ENCODE assay signal across 19 cellular contexts in the genomic region with DNA sequence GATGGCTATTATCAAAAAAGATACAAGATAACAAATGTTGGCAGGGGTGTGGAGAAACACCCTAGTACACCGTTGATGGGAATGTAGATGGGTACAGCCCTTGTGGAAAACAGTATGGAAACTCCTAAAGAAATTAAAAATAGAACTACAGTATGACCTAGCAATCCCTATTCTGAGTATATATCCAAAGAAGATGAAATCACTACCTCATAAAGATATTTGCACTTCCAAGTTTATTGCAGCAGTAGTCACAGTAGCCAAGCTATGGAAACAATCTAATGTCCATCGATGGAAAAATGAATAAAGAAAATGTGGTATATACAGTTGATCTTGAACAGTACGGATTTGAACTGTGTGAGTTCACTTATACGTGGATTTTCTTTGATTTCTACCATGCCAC. TPM values are rescaled to one million over a fixed set of nuclear protein-coding genes. Genes with fewer than 3 reads are reported as not detected.
A peak's percentile ranks its signal among the peaks of the same experiment; 100 is the strongest.
DNase-seq lines count a peak whose midpoint lies in the region; ATAC-seq, FAIRE-seq and TF ChIP-seq lines count a peak whose summit lies in the region.
"Had no signal": no experiment of that assay in that cellular context is flagged by ENCODE, and none has a peak within 500 bp of the region (broad histone marks: within the 10 kb centered on the region; RNA-seq: fewer than 3 reads in every experiment).

No MANE protein-coding gene starts in this region.

- peak overlapping the region; percentile 81 for H3K4me3 ChIP-seq in CD4-positive, CD25-positive, alpha-beta regulatory T cell (ENCODE audit: low read depth, low read length)
- no peak overlapping the region for H3K4me3 ChIP-seq in PC-3 (ENCODE audit: low read length)
- H3K4me3 ChIP-seq: BLaER1, GM23338 had no signal

- H2AFZ ChIP-seq in PC-3 (ENCODE audit: low read length): no peak overlapping the region
- H2AFZ ChIP-seq: GM23338 had no signal

- CTCF ChIA-PET in PC-3 (lab: Charles Lee): no interaction called here

- POLR2A ChIA-PET in PC-3 (lab: Charles Lee; ENCODE audit: unreplicated experiment): no interaction called here

- peaks cover 0 to 2% (median 0%) of the 10 kb centered on the region in 7 donors for H3K9me3 Mint-ChIP-seq in CD4-positive, CD25-positive, alpha-beta regulatory T cell
- H3K9me3 Mint-ChIP-seq in stimulated activated effector memory CD8-positive, alpha-beta T cell treated with anti-CD3 and anti-CD28 coated beads, Interleukin-12 subunit alpha, Interleukin-12 subunit beta, amount 100 ng/mL, for 72 hours: no peaks in the 10 kb centered on the region
- H3K9me3 Mint-ChIP-seq: CD8-positive, alpha-beta memory T cell had no signal

- no peak for ATAC-seq in CD4-positive, CD25-positive, alpha-beta regulatory T cell (ENCODE audit: low read depth in 2 of 2)
- peak; percentile 87 for ATAC-seq in PC-3
- ATAC-seq in stimulated activated effector memory CD8-positive, alpha-beta T cell treated with anti-CD3 and anti-CD28 coated beads, Interleukin-12 subunit alpha, Interleukin-12 subunit beta, amount 100 ng/mL, for 72 hours: no peak
- ATAC-seq: GM23338 had no signal

- H3K79me2 ChIP-seq in PC-3 (ENCODE audit: low read length): no peaks in the 10 kb centered on the region

- peaks cover 24 to 51% (median 41%) of the 10 kb centered on the region in 4 donors for H3K4me1 Mint-ChIP-seq in CD4-positive, CD25-positive, alpha-beta regulatory T cell
- H3K4me1 Mint-ChIP-seq in stimulated activated effector memory CD8-positive, alpha-beta T cell treated with anti-CD3 and anti-CD28 coated beads, Interleukin-12 subunit alpha, Interleukin-12 subunit beta, amount 100 ng/mL, for 72 hours: peaks cover 19% of the 10 kb centered on the region
- H3K4me1 Mint-ChIP-seq: CD14-positive monocyte, GM23338 had no signal

- peak overlapping the region; percentile 79 for H3K27ac ChIP-seq in CD4-positive, CD25-positive, alpha-beta regulatory T cell (ENCODE audit: insufficient read depth, low read length, poor library complexity, severe bottlenecking)
- no peak overlapping the region for H3K27ac ChIP-seq in PC-3 (ENCODE audit: low read length)
- H3K27ac ChIP-seq: BLaER1 had no signal

- intact Hi-C loops in PC-3 (cut with micrococcal nuclease): no loop called here

- DNase-seq in CD4-positive, CD25-positive, alpha-beta regulatory T cell: no peak
- DNase-seq in GM12892 (ENCODE audit: insufficient read length) (no peak), PC-3 (no peak), NCI-H1092 treated with DMSO at 0.1 percent for 48 hours (lab: John Stamatoyannopoulos, UW) (no peak), NCI-H69 (lab: John Stamatoyannopoulos, UW) (no peak), ecto neural progenitor cell (ENCODE audit: low spot score) (no peak)
- DNase-seq in stimulated activated effector memory CD8-positive, alpha-beta T cell treated with anti-CD3 and anti-CD28 coated beads, Interleukin-12 subunit alpha, Interleukin-12 subunit beta, amount 100 ng/mL, for 72 hours (ENCODE audit: low spot score in 2 of 2): no peak
- DNase-seq: 8988T; CD8-positive, alpha-beta memory T cell; COR-L47; DMS 273 treated with DMSO at 0.1 percent for 48 hours; DMS53; DND-41; EL; HCEC 1CT had no signal

- H3K27me3 ChIP-seq in CD4-positive, CD25-positive, alpha-beta regulatory T cell (ENCODE audit: control insufficient read depth, insufficient read depth, low read length): no peaks in the 10 kb centered on the region
- no peaks in the 10 kb centered on the region for H3K27me3 ChIP-seq in PC-3 (ENCODE audit: low read length)
- H3K27me3 ChIP-seq: BLaER1 had no signal

- no peaks in the 10 kb centered on the region for H4K20me1 ChIP-seq in PC-3 (ENCODE audit: low read length)

- H3K9me2 ChIP-seq in PC-3 (replicated peaks; ENCODE audit: low read length): no peaks in the 10 kb centered on the region

- no TSS peak for BruUV-seq in PC-3 (replicated peaks; lab: Mats Ljungman, UMichigan)

- H3K36me3 Mint-ChIP-seq in CD4-positive, CD25-positive, alpha-beta regulatory T cell: peaks cover 4% of the 10 kb centered on the region
- H3K36me3 Mint-ChIP-seq in stimulated activated effector memory CD8-positive, alpha-beta T cell treated with anti-CD3 and anti-CD28 coated beads, Interleukin-12 subunit alpha, Interleukin-12 subunit beta, amount 100 ng/mL, for 72 hours: no peaks in the 10 kb centered on the region

- no peaks in the 10 kb centered on the region for H3K27me3 Mint-ChIP-seq in CD4-positive, CD25-positive, alpha-beta regulatory T cell
- H3K27me3 Mint-ChIP-seq: CD8-positive, alpha-beta memory T cell had no signal

- H3F3A ChIP-seq in PC-3 (ENCODE audit: low read length, unreplicated experiment): no peaks in the 10 kb centered on the region

- no peak overlapping the region for H3K4me2 ChIP-seq in PC-3 (ENCODE audit: low read length)
- H3K4me2 ChIP-seq: BLaER1, GM23338 had no signal

- no peak overlapping the region for H3K9ac ChIP-seq in PC-3 (ENCODE audit: low read length)
- H3K9ac ChIP-seq: BLaER1 had no signal

- peaks cover 33% of the 10 kb centered on the region for H3K4me1 ChIP-seq in CD4-positive, CD25-positive, alpha-beta regulatory T cell (ENCODE audit: control insufficient read depth, insufficient read depth, low read length, poor library complexity, severe bottlenecking)
- H3K4me1 ChIP-seq in PC-3 (ENCODE audit: insufficient read depth, low read length): no peaks in the 10 kb centered on the region
- H3K4me1 ChIP-seq: BLaER1 had no signal

- peak; percentile 14 for FAIRE-seq in GM12892 (lab: Jason Lieb, UNC)
- FAIRE-seq: H54 had no signal

- peak overlapping the region in 1 of 4 donors; percentile 9 for H3K4me3 Mint-ChIP-seq in CD4-positive, CD25-positive, alpha-beta regulatory T cell
- no peak overlapping the region for H3K4me3 Mint-ChIP-seq in stimulated activated effector memory CD8-positive, alpha-beta T cell treated with anti-CD3 and anti-CD28 coated beads, Interleukin-12 subunit alpha, Interleukin-12 subunit beta, amount 100 ng/mL, for 72 hours
- H3K4me3 Mint-ChIP-seq: CD14-positive monocyte, GM23338 had no signal

- H3K36me3 ChIP-seq in CD4-positive, CD25-positive, alpha-beta regulatory T cell (ENCODE audit: control insufficient read depth, insufficient read depth, low read length): no peaks in the 10 kb centered on the region
- H3K36me3 ChIP-seq in PC-3 (ENCODE audit: low read depth, low read length): no peaks in the 10 kb centered on the region
- H3K36me3 ChIP-seq: BLaER1 had no signal

- H3K9me3 ChIP-seq in CD4-positive, CD25-positive, alpha-beta regulatory T cell (ENCODE audit: control insufficient read depth in 2 of 2, low read length in 2 of 2): no peaks in the 10 kb centered on the region
- H3K9me3 ChIP-seq in PC-3 (ENCODE audit: low read length): no peaks in the 10 kb centered on the region

- no peak for TF ChIP-seq POLR2A in GM12892 (IDR thresholded peaks at IDR 0.05; ENCODE audit: low read depth, low read length)

- H3K27ac Mint-ChIP-seq in CD4-positive, CD25-positive, alpha-beta regulatory T cell: peak overlapping the region; percentile 4 to 52 (median 33)
- H3K27ac Mint-ChIP-seq in stimulated activated effector memory CD8-positive, alpha-beta T cell treated with anti-CD3 and anti-CD28 coated beads, Interleukin-12 subunit alpha, Interleukin-12 subunit beta, amount 100 ng/mL, for 72 hours: peak overlapping the region; percentile 2
- H3K27ac Mint-ChIP-seq: CD14-positive monocyte, GM23338 had no signal

- TF ChIP-seq CTCF in PC-3 (conservative IDR thresholded peaks at IDR 0.05; ENCODE audit: low read depth, low read length): no peak

RNA-seq across cellular contexts. Expression of gene TDRD3, which starts 28.3 kb away (rescaled TPM):
- 29.8 TPM for total RNA-seq in CD4-positive, CD25-positive, alpha-beta regulatory T cell
- polyA plus RNA-seq in CD4-positive, CD25-positive, alpha-beta regulatory T cell: 10 to 100 TPM in 2 of 4 donors, 1 to 10 TPM in 2; 9.0 to 10.2 (median 9.9) TPM
- polyA plus RNA-seq in GM12892 (2012; ENCODE audit: missing spikeins): 16.7 TPM
- 5.8 and 7.5 TPM in 2 replicates for total RNA-seq in PC-3 (2014; rRNA removed)
